In the genomic region with DNA sequence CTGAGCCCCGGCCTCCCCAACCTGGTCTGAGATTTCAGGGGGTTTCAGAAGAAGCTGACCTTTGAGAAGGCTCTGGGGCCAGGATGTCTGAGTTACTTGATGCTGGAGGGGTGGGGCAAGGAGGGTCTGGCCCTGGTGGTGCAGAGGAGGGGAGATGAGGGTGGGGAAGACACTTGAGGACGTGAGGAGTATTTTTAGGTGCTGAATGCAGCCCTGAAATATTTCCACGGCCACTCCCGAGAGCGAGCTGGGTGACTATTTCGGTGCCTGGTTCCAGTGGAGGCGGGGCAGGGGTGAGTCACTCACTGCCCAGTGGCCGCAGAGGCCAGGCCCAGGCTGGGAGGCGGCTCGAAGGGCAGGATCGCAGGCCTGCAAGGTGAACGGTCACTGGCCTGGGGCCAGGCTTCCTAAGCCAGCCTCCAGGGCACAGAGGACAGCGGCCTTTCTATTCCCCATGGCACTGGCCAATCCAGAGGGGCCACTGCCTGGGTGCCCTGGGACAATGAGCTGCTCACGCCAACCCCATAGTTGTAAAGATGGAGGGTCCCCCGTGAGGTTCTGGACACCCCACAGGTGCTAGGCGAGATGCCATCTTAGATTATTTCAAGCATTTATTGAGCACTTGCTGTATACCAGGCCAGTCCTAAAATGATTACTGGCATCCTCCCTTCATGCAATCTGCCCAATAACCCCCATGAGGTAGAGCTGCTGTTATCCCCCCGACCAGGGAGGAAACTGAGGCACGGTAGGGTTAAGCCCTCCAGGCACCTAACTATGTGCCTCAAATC, we compare ENCODE assay signal across 9 cellular contexts. TPM values are rescaled to one million over a fixed set of nuclear protein-coding genes. Genes with fewer than 3 reads are reported as not detected.
DNase-seq lines count a peak whose midpoint lies in the region; ATAC-seq and TF ChIP-seq lines count a peak whose summit lies in the region.
"Had no signal": no experiment of that assay in that cellular context is flagged by ENCODE, and none has a peak within 500 bp of the region (broad histone marks: within the 10 kb centered on the region; RNA-seq: fewer than 3 reads in every experiment).

No MANE protein-coding gene starts in this region.

- BruUV-seq in mammary epithelial cell (replicated peaks; lab: Mats Ljungman, UMichigan), result no TSS peak

- no peak overlapping the region for H3K4me2 ChIP-seq in mammary epithelial cell (ENCODE audit: insufficient read depth, low read depth, low read length)
- no peak overlapping the region for H3K4me2 ChIP-seq in Karpas-422 (ENCODE audit: low read depth, low read length, poor library complexity, severe bottlenecking)

- peaks cover 52% of the 10 kb centered on the region for H3K4me1 Mint-ChIP-seq in activated CD4-positive, alpha-beta T cell treated with anti-CD3 and anti-CD28 coated beads, Interleukin-2, amount 10 ng/mL, durations not matched to agents 24 days and 14 days

- in situ Hi-C loops in mammary epithelial cell (cut with MboI; ENCODE audit: low sequenced_read_pairs in 2 of 2), result no loop called here

- peaks cover 31% of the 10 kb centered on the region for H3K36me3 Mint-ChIP-seq in activated CD4-positive, alpha-beta T cell treated with anti-CD3 and anti-CD28 coated beads, Interleukin-2, amount 10 ng/mL, durations not matched to agents 24 days and 14 days (ENCODE audit: low read depth)

- CTCF ChIA-PET in mammary epithelial cell (lab: Charles Lee; ENCODE audit: low non-redundant PET), result interaction anchor here (0.8 kb wide), 1 partner anchor 28 kb away, joined by 4 read pairs; no protein-coding TSS in a partner anchor

- no peaks in the 10 kb centered on the region for H3K9me3 ChIP-seq in mammary epithelial cell (replicated peaks; ENCODE audit: insufficient read depth, low read length)
- H3K9me3 ChIP-seq in left lung, result no peaks in the 10 kb centered on the region
- no peaks in the 10 kb centered on the region for H3K9me3 ChIP-seq in upper lobe of right lung
- no peaks in the 10 kb centered on the region for H3K9me3 ChIP-seq in Karpas-422 (ENCODE audit: low read length)

- H3K9me2 ChIP-seq in Karpas-422 (replicated peaks; ENCODE audit: insufficient read depth, low read length), result no peaks in the 10 kb centered on the region

- no peak for DNase-seq in activated CD4-positive, alpha-beta T cell treated with anti-CD3 and anti-CD28 coated beads, Interleukin-2, amount 10 ng/mL, durations not matched to agents 24 days and 14 days
- no peak for DNase-seq in activated CD4-positive, alpha-beta T cell treated with anti-CD3 and anti-CD28 coated beads, Interleukin-2, amount 50 U/mL, for 1 hour
- DNase-seq in mammary epithelial cell (peak; percentile 24), left lung (peak; percentile 80 to 92), upper lobe of right lung (peak; percentile 86), hippocampal formation (lab: John Stamatoyannopoulos, UW) (no peak), Karpas-422 (no peak)

- 79% methylated on average over 7 of the region's 18 CpGs for WGBS in mammary epithelial cell (ENCODE audit: low coverage, missing lambda C conversion rate)

- TF ChIP-seq CTCF in mammary epithelial cell (conservative IDR thresholded peaks at IDR 0.05 in 1 of 2, IDR thresholded peaks at IDR 0.05 in 1 of 2; ENCODE audit: extremely low read depth in 1 of 2, insufficient read depth in 1 of 2, low read depth in 1 of 2, low read length in 2 of 2), result no peak
- no peak for TF ChIP-seq CTCF in left lung (IDR thresholded peaks at IDR 0.05)
- TF ChIP-seq CTCF in upper lobe of right lung (IDR thresholded peaks at IDR 0.05), result no peak

- ATAC-seq in left lung (peak; percentile 74), upper lobe of right lung (peak; percentile 73), HG02642 (IDR thresholded peaks at IDR 0.05; ENCODE audit: poor library complexity, unreplicated experiment) (no peak)

- dilution Hi-C loops in mammary epithelial cell (cut with HindIII; ENCODE audit: low sequenced_read_pairs), result loop anchor here (10.0 kb wide), 2 partner anchors 94 to 264 kb away; a partner anchor contains a TSS

- H3K9me3 Mint-ChIP-seq in activated CD4-positive, alpha-beta T cell treated with anti-CD3 and anti-CD28 coated beads, Interleukin-2, amount 10 ng/mL, durations not matched to agents 24 days and 14 days, result peaks cover 2% of the 10 kb centered on the region

- H3K4me1 ChIP-seq in mammary epithelial cell (ENCODE audit: insufficient read depth, low read length) (peaks cover 28% of the 10 kb centered on the region), left lung (peaks cover 11 to 56% of the 10 kb centered on the region in 2 donors), upper lobe of right lung (peaks cover 43% of the 10 kb centered on the region), Karpas-422 (ENCODE audit: low read length) (peaks cover 27% of the 10 kb centered on the region)

- H3K4me3 ChIP-seq in mammary epithelial cell (replicated peaks in 1 of 3; ENCODE audit: insufficient read depth in 1 of 3, low read depth in 2 of 3, low read length in 3 of 3) (no peak overlapping the region), left lung (no peak overlapping the region), upper lobe of right lung (no peak overlapping the region), Karpas-422 (ENCODE audit: low read length) (no peak overlapping the region)

- no peak overlapping the region for H3K9ac ChIP-seq in mammary epithelial cell (ENCODE audit: insufficient read depth, low read length)
- no peak overlapping the region for H3K9ac ChIP-seq in Karpas-422 (ENCODE audit: low read length)

- no peaks in the 10 kb centered on the region for H3K27me3 ChIP-seq in mammary epithelial cell (ENCODE audit: insufficient read depth, low read length)
- H3K27me3 ChIP-seq in left lung, result no peaks in the 10 kb centered on the region
- H3K27me3 ChIP-seq in upper lobe of right lung, result no peaks in the 10 kb centered on the region
- no peaks in the 10 kb centered on the region for H3K27me3 ChIP-seq in Karpas-422 (ENCODE audit: low read length)

- H2AFZ ChIP-seq in mammary epithelial cell (ENCODE audit: low read depth, low read length) (no peak overlapping the region), Karpas-422 (ENCODE audit: low read length) (no peak overlapping the region)

- no peaks in the 10 kb centered on the region for H3K27me3 Mint-ChIP-seq in activated CD4-positive, alpha-beta T cell treated with anti-CD3 and anti-CD28 coated beads, Interleukin-2, amount 10 ng/mL, durations not matched to agents 24 days and 14 days

- intact Hi-C loops in activated CD4-positive, alpha-beta T cell treated with anti-CD3 and anti-CD28 coated beads, Interleukin-2, amount 10 ng/mL, durations not matched to agents 24 days and 14 days (cut with micrococcal nuclease), result no loop called here
- intact Hi-C loops in mammary epithelial cell (cut with micrococcal nuclease) (loop anchor here (2.0 kb wide), 1 partner anchor 20 kb away; a partner anchor contains a TSS), left lung (cut with DNase I) (no loop called here), upper lobe of right lung (cut with DNase I) (no loop called here)

- peak overlapping the region; percentile 30 for H3K4me3 Mint-ChIP-seq in activated CD4-positive, alpha-beta T cell treated with anti-CD3 and anti-CD28 coated beads, Interleukin-2, amount 10 ng/mL, durations not matched to agents 24 days and 14 days

- H3K79me2 ChIP-seq in mammary epithelial cell (ENCODE audit: insufficient read depth, low read length) (no peaks in the 10 kb centered on the region), Karpas-422 (ENCODE audit: low read length) (no peaks in the 10 kb centered on the region)

- no peak overlapping the region for H3K27ac ChIP-seq in mammary epithelial cell (ENCODE audit: insufficient read depth, low read depth, low read length)
- H3K27ac ChIP-seq in left lung, result peak overlapping the region; percentile 26 to 72
- H3K27ac ChIP-seq in upper lobe of right lung, result peak overlapping the region; percentile 44
- no peak overlapping the region for H3K27ac ChIP-seq in Karpas-422 (ENCODE audit: low read length)
- H3K27ac ChIP-seq: C4-2B had no signal

- H3K27ac Mint-ChIP-seq in activated CD4-positive, alpha-beta T cell treated with anti-CD3 and anti-CD28 coated beads, Interleukin-2, amount 10 ng/mL, durations not matched to agents 24 days and 14 days, result peak overlapping the region; percentile 76

- no peaks in the 10 kb centered on the region for H3K36me3 ChIP-seq in mammary epithelial cell (ENCODE audit: insufficient read depth, low read length)
- H3K36me3 ChIP-seq in left lung, result no peaks in the 10 kb centered on the region
- no peaks in the 10 kb centered on the region for H3K36me3 ChIP-seq in upper lobe of right lung
- H3K36me3 ChIP-seq in Karpas-422 (ENCODE audit: insufficient read depth, low read length), result no peaks in the 10 kb centered on the region

- H4K20me1 ChIP-seq in mammary epithelial cell (ENCODE audit: insufficient read depth, low read length), result no peaks in the 10 kb centered on the region
- H4K20me1 ChIP-seq in Karpas-422 (ENCODE audit: insufficient read depth, low read depth, low read length), result no peaks in the 10 kb centered on the region

RNA-seq across cellular contexts. Expression of a gene that starts 19.7 kb away (rescaled TPM):
- 382 and 413 TPM in 2 replicates for total RNA-seq in activated CD4-positive, alpha-beta T cell treated with anti-CD3 and anti-CD28 coated beads, Interleukin-2, amount 10 ng/mL, durations not matched to agents 24 days and 14 days
- 10 to 100 TPM; 59.6 to 74.0 TPM for total RNA-seq in mammary epithelial cell
- 30.0 TPM for polyA plus RNA-seq in mammary epithelial cell
- 4.4 TPM for polyA minus RNA-seq in mammary epithelial cell
- 100 to 1,000 TPM; 179 to 232 TPM for total RNA-seq in left lung
- total RNA-seq in upper lobe of right lung, result 204 TPM
- 69.5 and 274 TPM in 2 replicates for total RNA-seq in Karpas-422 (2014; rRNA removed; shearing (Covaris generic); ENCODE audit: low replicate concordance)

RNA-seq across cellular contexts. Expression of a gene that starts 21.8 kb away (rescaled TPM):
- total RNA-seq in activated CD4-positive, alpha-beta T cell treated with anti-CD3 and anti-CD28 coated beads, Interleukin-2, amount 10 ng/mL, durations not matched to agents 24 days and 14 days, result 217 and 225 TPM in 2 replicates
- 100 to 1,000 TPM; 127 to 182 TPM for total RNA-seq in mammary epithelial cell
- 215 TPM for polyA plus RNA-seq in mammary epithelial cell
- 63.3 TPM for polyA minus RNA-seq in mammary epithelial cell
- total RNA-seq in left lung, result 100 to 1,000 TPM in 1 of 2 donors, 10 to 100 TPM in 1; 87.8 to 121 TPM
- total RNA-seq in upper lobe of right lung, result 76.9 TPM
- total RNA-seq in Karpas-422 (2014; rRNA removed; shearing (Covaris generic); ENCODE audit: low replicate concordance), result 198 and 359 TPM in 2 replicates

RNA-seq across cellular contexts. Expression of a gene that starts 26.9 kb away (rescaled TPM):
- 2.3 and 3.0 TPM in 2 replicates for total RNA-seq in activated CD4-positive, alpha-beta T cell treated with anti-CD3 and anti-CD28 coated beads, Interleukin-2, amount 10 ng/mL, durations not matched to agents 24 days and 14 days
- total RNA-seq in mammary epithelial cell, result under 1 TPM; 0.19 to 0.50 TPM
- 0.03 TPM for polyA plus RNA-seq in mammary epithelial cell
- not detected for polyA minus RNA-seq in mammary epithelial cell
- 1 to 10 TPM; 3.0 to 5.8 TPM for total RNA-seq in left lung
- total RNA-seq in upper lobe of right lung, result 4.9 TPM
- total RNA-seq in Karpas-422 (2014; rRNA removed; shearing (Covaris generic); ENCODE audit: low replicate concordance), result 0.37 and 0.87 TPM in 2 replicates

RNA-seq across cellular contexts. Expression of a gene that starts 39.3 kb away (rescaled TPM):
- total RNA-seq in activated CD4-positive, alpha-beta T cell treated with anti-CD3 and anti-CD28 coated beads, Interleukin-2, amount 10 ng/mL, durations not matched to agents 24 days and 14 days, result 14.6 and 18.5 TPM in 2 replicates
- total RNA-seq in mammary epithelial cell (10 to 100 TPM; 16.3 to 18.7 TPM), left lung (10 to 100 TPM; 36.7 to 39.5 TPM), upper lobe of right lung (40.8 TPM)
- 4.5 TPM for polyA plus RNA-seq in mammary epithelial cell
- 7.3 TPM for polyA minus RNA-seq in mammary epithelial cell
- 10.7 and 13.6 TPM in 2 replicates for total RNA-seq in Karpas-422 (2014; rRNA removed; shearing (Covaris generic); ENCODE audit: low replicate concordance)

Comparison
In these comparisons a context has a peak if more than half of its experiments do, and no peak if none do; other contexts are left out.
1. DNase-seq: peak in mammary epithelial cell (single experiment), left lung (2 of 2) and upper lobe of right lung (single experiment); none in activated CD4-positive, alpha-beta T cell treated with anti-CD3 and anti-CD28 coated beads, Interleukin-2, amount 10 ng/mL, durations not matched to agents 24 days and 14 days (single experiment), activated CD4-positive, alpha-beta T cell treated with anti-CD3 and anti-CD28 coated beads, Interleukin-2, amount 50 U/mL, for 1 hour (single experiment), hippocampal formation (0 of 2) and Karpas-422 (single experiment).
2. H3K27ac ChIP-seq: peak in left lung (2 of 2) and upper lobe of right lung (single experiment); none in mammary epithelial cell (single experiment) and Karpas-422 (single experiment).